ENCODE assay signal across 7 cellular contexts in genomic region chr7:101172854-101173751, GRCh38. TPM values are rescaled to one million over a fixed set of nuclear protein-coding genes. Genes with fewer than 3 reads are reported as not detected.
A peak's percentile ranks its signal among the peaks of the same experiment; 100 is the strongest.
DNase-seq lines count a peak whose midpoint lies in the region; ATAC-seq and TF ChIP-seq lines count a peak whose summit lies in the region.

No MANE protein-coding gene starts in this region.

- ATAC-seq in body of pancreas (peak; percentile 78), left lobe of liver (peak; percentile 79), GM18498 (IDR thresholded peaks at IDR 0.05; ENCODE audit: unreplicated experiment) (no peak)

- 2 to 7% methylated on average over 29 to 53 of the region's 53 CpGs for WGBS in body of pancreas, 2 donors

- intact Hi-C loops in body of pancreas (cut with DNase I), result no loop called here

- H3K4me1 ChIP-seq in body of pancreas, result peaks cover 38% of the 10 kb centered on the region

- no peaks in the 10 kb centered on the region for H3K36me3 ChIP-seq in body of pancreas (replicated peaks in 1 of 2; ENCODE audit: insufficient read depth in 1 of 2, low read depth in 2 of 2)

- TF ChIP-seq POLR2A in body of pancreas (IDR thresholded peaks at IDR 0.05), result peak in 2 of 3 donors; percentile 8 to 17

- H3K27me3 ChIP-seq in body of pancreas, result peaks cover 0 to 74% of the 10 kb centered on the region in 2 donors

- TF ChIP-seq CTCF in body of pancreas (IDR thresholded peaks at IDR 0.05), result no peak

- H3K27ac ChIP-seq in body of pancreas, result no peak overlapping the region

- H3K4me3 ChIP-seq in body of pancreas, result no peak overlapping the region

- no peaks in the 10 kb centered on the region for H3K9me3 ChIP-seq in body of pancreas

- peak; percentile 87 for DNase-seq in EL
- DNase-seq in NCI-H2081 treated with DMSO at 0.1 percent for 48 hours (lab: John Stamatoyannopoulos, UW), result peak; percentile 36
- DNase-seq in body of pancreas, result peak; percentile 82 to 90 (median 88)
- DNase-seq in left lobe of liver (ENCODE audit: low spot score), result peak; percentile 81
- DNase-seq in UCSD-AML1 (lab: John Stamatoyannopoulos, UW; ENCODE audit: unreplicated experiment), result no peak
- DNase-seq in activated CD4-positive, CD25-positive, alpha-beta regulatory T cell treated with anti-CD3 and anti-CD28 coated beads, Interleukin-2, amount 50 U/mL, for 72 hours, result no peak

RNA-seq across cellular contexts. Expression of gene NAT16, which starts 7.0 kb away (rescaled TPM):
- total RNA-seq in body of pancreas (under 1 TPM in 1 of 2 donors, not detected in 1; 0.26 TPM), left lobe of liver (not detected)

RNA-seq across cellular contexts. Expression of gene VGF, which starts 7.7 kb away (rescaled TPM):
- total RNA-seq in body of pancreas, result 1 to 10 TPM; 3.0 to 4.9 TPM
- not detected for total RNA-seq in left lobe of liver

RNA-seq across cellular contexts. Expression of gene AP1S1, which starts 18.8 kb away (rescaled TPM):
- total RNA-seq in body of pancreas, result 10 to 100 TPM; 12.2 to 23.6 TPM
- 26.8 TPM for total RNA-seq in left lobe of liver

RNA-seq across cellular contexts. Expression of gene MOGAT3, which starts 27.7 kb away (rescaled TPM):
- total RNA-seq in body of pancreas (not detected), left lobe of liver (12.0 TPM)

RNA-seq across cellular contexts. Expression of gene PLOD3, which starts 44.3 kb away (rescaled TPM):
- total RNA-seq in body of pancreas (10 to 100 TPM; 23.9 to 56.0 TPM), left lobe of liver (54.8 TPM)

Comparison
In these comparisons a context has a peak if more than half of its experiments do, and no peak if none do; other contexts are left out.
1. DNase-seq: peak in EL (single experiment), NCI-H2081 treated with DMSO at 0.1 percent for 48 hours (single experiment), body of pancreas (4 of 4) and left lobe of liver (single experiment); none in UCSD-AML1 (single experiment) and activated CD4-positive, CD25-positive, alpha-beta regulatory T cell treated with anti-CD3 and anti-CD28 coated beads, Interleukin-2, amount 50 U/mL, for 72 hours (single experiment).